Comparison of ENCODE assay signal across 2 cellular contexts in genomic region chr21:15061284-15061683, GRCh38.
TF ChIP-seq lines count a peak whose summit lies in the region.

No MANE protein-coding gene starts in this region.

TF ChIP-seq in GM23338, 12 proteins besides CTCF, POLR2A, EP300 and RAD21 (continued from another document):
- no peak for TF ChIP-seq ZNF462 (CRISPR knock-in tag; IDR thresholded peaks at IDR 0.05)
- no peak for TF ChIP-seq ETS1 (IDR thresholded peaks at IDR 0.05)
- TF ChIP-seq REST (IDR thresholded peaks at IDR 0.05; ENCODE audit: unreplicated experiment): no peak
TF ChIP-seq in GM23338: peak in this region for 0.

TF ChIP-seq in endothelial cell of umbilical vein, 7 proteins besides CTCF, POLR2A, EP300 and RAD21 (continued from another document):
- no peak for TF ChIP-seq MYC (IDR thresholded peaks at IDR 0.05; ENCODE audit: low read depth, low read length)
- TF ChIP-seq MAX (IDR thresholded peaks at IDR 0.05; ENCODE audit: insufficient read depth, insufficient read length): no peak
- no peak for TF ChIP-seq GATA2 (IDR thresholded peaks at IDR 0.05; ENCODE audit: insufficient read depth, insufficient read length, low read depth, low read length)
